ENCODE assay signal across 1 cellular context in the genomic region with DNA sequence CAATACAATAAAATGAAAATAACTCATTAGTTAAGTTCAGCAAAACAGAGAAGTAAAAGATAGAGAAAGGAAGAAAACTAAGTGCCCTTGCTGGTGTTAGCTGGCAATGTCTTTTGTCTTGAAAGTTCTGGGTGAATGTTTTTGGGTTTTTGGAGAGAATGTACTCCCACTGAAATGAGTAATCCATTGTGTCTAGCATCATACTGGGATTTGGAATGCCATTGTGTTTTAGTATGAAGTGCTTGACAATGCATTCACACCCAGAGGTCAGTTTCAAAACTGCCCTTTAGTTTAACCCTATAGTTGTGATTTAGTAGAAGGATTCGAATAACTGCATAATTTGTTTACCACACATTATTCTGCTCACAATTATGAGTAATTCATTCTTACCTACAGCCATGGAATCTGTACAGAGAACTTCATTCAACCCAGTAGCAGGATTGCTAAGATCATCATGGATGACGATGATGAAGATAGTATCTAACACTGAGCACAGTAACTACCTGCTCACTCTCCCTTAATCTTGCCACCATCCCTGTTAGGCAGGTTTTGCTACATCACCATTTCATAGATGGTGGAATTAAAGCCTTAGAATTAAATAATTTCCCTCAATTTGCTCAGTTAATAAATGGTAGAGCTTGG.
TF ChIP-seq lines count a peak whose summit lies in the region.

No MANE protein-coding gene starts in this region.

TF ChIP-seq in WTC11, 78 proteins besides CTCF, POLR2A, EP300 and RAD21 (continued from another document):
- TF ChIP-seq, protein P1, sequence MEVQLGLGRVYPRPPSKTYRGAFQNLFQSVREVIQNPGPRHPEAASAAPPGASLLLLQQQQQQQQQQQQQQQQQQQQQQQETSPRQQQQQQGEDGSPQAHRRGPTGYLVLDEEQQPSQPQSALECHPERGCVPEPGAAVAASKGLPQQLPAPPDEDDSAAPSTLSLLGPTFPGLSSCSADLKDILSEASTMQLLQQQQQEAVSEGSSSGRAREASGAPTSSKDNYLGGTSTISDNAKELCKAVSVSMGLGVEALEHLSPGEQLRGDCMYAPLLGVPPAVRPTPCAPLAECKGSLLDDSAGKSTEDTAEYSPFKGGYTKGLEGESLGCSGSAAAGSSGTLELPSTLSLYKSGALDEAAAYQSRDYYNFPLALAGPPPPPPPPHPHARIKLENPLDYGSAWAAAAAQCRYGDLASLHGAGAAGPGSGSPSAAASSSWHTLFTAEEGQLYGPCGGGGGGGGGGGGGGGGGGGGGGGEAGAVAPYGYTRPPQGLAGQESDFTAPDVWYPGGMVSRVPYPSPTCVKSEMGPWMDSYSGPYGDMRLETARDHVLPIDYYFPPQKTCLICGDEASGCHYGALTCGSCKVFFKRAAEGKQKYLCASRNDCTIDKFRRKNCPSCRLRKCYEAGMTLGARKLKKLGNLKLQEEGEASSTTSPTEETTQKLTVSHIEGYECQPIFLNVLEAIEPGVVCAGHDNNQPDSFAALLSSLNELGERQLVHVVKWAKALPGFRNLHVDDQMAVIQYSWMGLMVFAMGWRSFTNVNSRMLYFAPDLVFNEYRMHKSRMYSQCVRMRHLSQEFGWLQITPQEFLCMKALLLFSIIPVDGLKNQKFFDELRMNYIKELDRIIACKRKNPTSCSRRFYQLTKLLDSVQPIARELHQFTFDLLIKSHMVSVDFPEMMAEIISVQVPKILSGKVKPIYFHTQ (CRISPR knock-in tag; IDR thresholded peaks at IDR 0.05): no peak
- TF ChIP-seq FOXP4 (CRISPR knock-in tag; IDR thresholded peaks at IDR 0.05) (no peak), NR1H2 (CRISPR knock-in tag; IDR thresholded peaks at IDR 0.05) (no peak), GRHL2 (CRISPR knock-in tag; IDR thresholded peaks at IDR 0.05; ENCODE audit: insufficient replicate concordance, severe bottlenecking) (no peak), CDX4 (CRISPR knock-in tag; IDR thresholded peaks at IDR 0.05; ENCODE audit: borderline replicate concordance) (no peak)
- TF ChIP-seq, protein P2, sequence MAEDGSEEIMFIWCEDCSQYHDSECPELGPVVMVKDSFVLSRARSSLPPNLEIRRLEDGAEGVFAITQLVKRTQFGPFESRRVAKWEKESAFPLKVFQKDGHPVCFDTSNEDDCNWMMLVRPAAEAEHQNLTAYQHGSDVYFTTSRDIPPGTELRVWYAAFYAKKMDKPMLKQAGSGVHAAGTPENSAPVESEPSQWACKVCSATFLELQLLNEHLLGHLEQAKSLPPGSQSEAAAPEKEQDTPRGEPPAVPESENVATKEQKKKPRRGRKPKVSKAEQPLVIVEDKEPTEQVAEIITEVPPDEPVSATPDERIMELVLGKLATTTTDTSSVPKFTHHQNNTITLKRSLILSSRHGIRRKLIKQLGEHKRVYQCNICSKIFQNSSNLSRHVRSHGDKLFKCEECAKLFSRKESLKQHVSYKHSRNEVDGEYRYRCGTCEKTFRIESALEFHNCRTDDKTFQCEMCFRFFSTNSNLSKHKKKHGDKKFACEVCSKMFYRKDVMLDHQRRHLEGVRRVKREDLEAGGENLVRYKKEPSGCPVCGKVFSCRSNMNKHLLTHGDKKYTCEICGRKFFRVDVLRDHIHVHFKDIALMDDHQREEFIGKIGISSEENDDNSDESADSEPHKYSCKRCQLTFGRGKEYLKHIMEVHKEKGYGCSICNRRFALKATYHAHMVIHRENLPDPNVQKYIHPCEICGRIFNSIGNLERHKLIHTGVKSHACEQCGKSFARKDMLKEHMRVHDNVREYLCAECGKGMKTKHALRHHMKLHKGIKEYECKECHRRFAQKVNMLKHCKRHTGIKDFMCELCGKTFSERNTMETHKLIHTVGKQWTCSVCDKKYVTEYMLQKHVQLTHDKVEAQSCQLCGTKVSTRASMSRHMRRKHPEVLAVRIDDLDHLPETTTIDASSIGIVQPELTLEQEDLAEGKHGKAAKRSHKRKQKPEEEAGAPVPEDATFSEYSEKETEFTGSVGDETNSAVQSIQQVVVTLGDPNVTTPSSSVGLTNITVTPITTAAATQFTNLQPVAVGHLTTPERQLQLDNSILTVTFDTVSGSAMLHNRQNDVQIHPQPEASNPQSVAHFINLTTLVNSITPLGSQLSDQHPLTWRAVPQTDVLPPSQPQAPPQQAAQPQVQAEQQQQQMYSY (CRISPR knock-in tag; IDR thresholded peaks at IDR 0.05): no peak
